In the genomic region with DNA sequence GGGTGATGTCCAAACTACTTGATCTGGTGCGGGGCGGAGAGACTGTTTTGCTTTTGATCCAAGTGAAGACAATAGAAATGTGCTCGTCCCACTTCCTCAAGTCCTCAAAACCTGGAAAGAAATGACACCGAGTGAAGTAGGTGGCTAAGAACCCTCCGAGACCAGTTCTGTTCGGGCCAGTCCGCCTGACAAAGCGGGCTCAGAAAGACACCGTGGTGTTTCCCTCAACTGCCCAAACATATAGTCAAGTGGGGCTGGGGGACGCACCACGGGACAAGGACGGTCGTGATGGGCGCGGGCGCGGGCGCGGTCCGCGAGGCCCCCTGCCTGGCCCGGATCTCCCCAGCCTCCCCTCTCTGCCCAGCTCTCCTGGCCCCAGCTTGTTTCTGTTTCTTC, we compare ENCODE assay signal across 8 cellular contexts. TPM values are rescaled to one million over a fixed set of nuclear protein-coding genes. Genes with fewer than 3 reads are reported as not detected.
DNase-seq lines count a peak whose midpoint lies in the region; ATAC-seq and TF ChIP-seq lines count a peak whose summit lies in the region.

No MANE protein-coding gene starts in this region.

- H3K27ac ChIP-seq in WERI-Rb-1 (peak overlapping the region; percentile 89), esophagus (ENCODE audit: low read depth in 2 of 2, low read length in 1 of 2) (peak overlapping the region; percentile 94 to 97), neutrophil (no peak overlapping the region)

- TF ChIP-seq CTCF in GM06990 (IDR thresholded peaks at IDR 0.05; ENCODE audit: insufficient read depth, low read length, poor library complexity, severe bottlenecking) = no peak
- no peak for TF ChIP-seq CTCF in WERI-Rb-1 (IDR thresholded peaks at IDR 0.05; ENCODE audit: low read depth, low read length)
- TF ChIP-seq CTCF in neutrophil (IDR thresholded peaks at IDR 0.05) = no peak

- H3K36me3 ChIP-seq in GM06990 (ENCODE audit: control insufficient read depth, insufficient read depth, low read length) (no peaks in the 10 kb centered on the region), WERI-Rb-1 (peaks cover 48% of the 10 kb centered on the region), esophagus (ENCODE audit: control insufficient read depth in 2 of 2, insufficient read depth in 2 of 2, low read length in 1 of 2) (peaks cover 0 to 2% of the 10 kb centered on the region in 2 donors), neutrophil (no peaks in the 10 kb centered on the region)

- ATAC-seq in HG03095 (IDR thresholded peaks at IDR 0.05; ENCODE audit: unreplicated experiment) = no peak
- ATAC-seq in GM19328 (IDR thresholded peaks at IDR 0.05; ENCODE audit: unreplicated experiment) = no peak

- H3K9me3 ChIP-seq in WERI-Rb-1 (ENCODE audit: severe bottlenecking) (no peaks in the 10 kb centered on the region), esophagus (ENCODE audit: control insufficient read depth in 2 of 2, insufficient read depth in 1 of 2, low read depth in 1 of 2, low read length in 1 of 2) (no peaks in the 10 kb centered on the region), neutrophil (no peaks in the 10 kb centered on the region)

- DNase-seq in A172 (ENCODE audit: low spot score) (peak; percentile 49), GM06990 (ENCODE audit: extremely low read depth, insufficient read length) (peak; percentile 16), WERI-Rb-1 (no peak), GOT3 (lab: John Stamatoyannopoulos, UW) (no peak)

- 2% methylated on average over 22 of the region's 22 CpGs for WGBS in esophagus, 2 donors

- H3K4me1 ChIP-seq in esophagus (ENCODE audit: control insufficient read depth in 2 of 2, insufficient read depth in 2 of 2, low read length in 1 of 2) (no peaks in the 10 kb centered on the region), neutrophil (ENCODE audit: control insufficient read depth in 1 of 2, insufficient read depth in 1 of 2, low read depth in 1 of 2, low read length in 1 of 2) (peaks cover 40 to 50% of the 10 kb centered on the region in 2 experiments)

- no peaks in the 10 kb centered on the region for H3K27me3 ChIP-seq in GM06990 (replicated peaks; ENCODE audit: control insufficient read depth, insufficient read depth, low read length)
- H3K27me3 ChIP-seq in WERI-Rb-1 (ENCODE audit: insufficient read depth, low read depth, severe bottlenecking) = no peaks in the 10 kb centered on the region
- H3K27me3 ChIP-seq in esophagus (ENCODE audit: control insufficient read depth in 1 of 2, insufficient read depth in 2 of 2, low read length in 2 of 2) = no peaks in the 10 kb centered on the region
- H3K27me3 ChIP-seq in neutrophil = peaks cover 52% of the 10 kb centered on the region

- H3K4me3 ChIP-seq in GM06990 (replicated peaks; ENCODE audit: low read depth, low read length) = peak overlapping the region; percentile 77
- H3K4me3 ChIP-seq in WERI-Rb-1 (ENCODE audit: low read depth, low read length) = peak overlapping the region; percentile 93
- peak overlapping the region; percentile 91 to 95 for H3K4me3 ChIP-seq in esophagus (ENCODE audit: low read depth in 1 of 2, low read length in 2 of 2)
- H3K4me3 ChIP-seq in neutrophil (ENCODE audit: low read depth in 1 of 2, low read length in 1 of 2) = peak overlapping the region; percentile 70 to 72

RNA-seq across cellular contexts. Expression of a gene that starts 1.6 kb away (rescaled TPM):
- total RNA-seq in A172 (2014; rRNA removed; shearing (Covaris generic)) = 48.3 and 61.6 TPM in 2 replicates
- polyA plus RNA-seq in esophagus = 10 to 100 TPM; 46.3 to 84.1 TPM

RNA-seq across cellular contexts. Expression of a gene that starts 54.5 kb away (rescaled TPM):
- total RNA-seq in A172 (2014; rRNA removed; shearing (Covaris generic)) = 547 and 785 TPM in 2 replicates
- 100 to 1,000 TPM; 100 to 145 TPM for polyA plus RNA-seq in esophagus

Comparison
In these comparisons a context has a peak if more than half of its experiments do, and no peak if none do; other contexts are left out.
1. DNase-seq: peak in A172 (single experiment) and GM06990 (single experiment); none in WERI-Rb-1 (single experiment) and GOT3 (single experiment).
2. Peak in every context shown above with its lines, with median percentiles within 50 percentile points of each other: H3K4me3 ChIP-seq.